ENCODE assay signal across 23 cellular contexts in genomic region chr1:232150770-232151548, GRCh38.
"Had no signal": no experiment of that assay in that cellular context is flagged by ENCODE, and none has a peak within 500 bp of the region (broad histone marks: within the 10 kb centered on the region; RNA-seq: fewer than 3 reads in every experiment).

No MANE protein-coding gene starts in this region.

- H3K27ac ChIP-seq: heart right ventricle, right lobe of liver, skin epidermis, thyroid gland had no signal

- H3K27me3 Mint-ChIP-seq: activated naive CD8-positive, alpha-beta T cell treated with anti-CD3 and anti-CD28 coated beads, Interleukin-2, amount 10 ng/mL, durations not matched to agents 7 days and 5 days had no signal

- H3K27ac Mint-ChIP-seq: activated naive CD8-positive, alpha-beta T cell treated with anti-CD3 and anti-CD28 coated beads, Interleukin-2, amount 10 ng/mL, durations not matched to agents 7 days and 5 days; activated T-helper 2 cell treated with anti-CD3 and anti-CD28 coated beads, Interferon-gamma antibody, Interleukin-2, Interleukin-4, amounts not matched to agents 10 μg/mL and 5 μg/mL and 100 μg/mL, durations not matched to agents 14 hours and 24 hours and 36 hours; dendritic cell treated with granulocyte-macrophage colony-stimulating factor and Interleukin-4, amounts not matched to agents 40 ng/mL and 50 ng/mL, for 4 days; stimulated activated naive CD8-positive, alpha-beta T cell treated with anti-CD3 and anti-CD28 coated beads, Interleukin-15, Interleukin-2, amounts not matched to agents 100 ng/mL and 50 ng/mL, for 24 hours; T-helper 1 cell treated with Interleukin-12 subunit alpha and Interleukin-12 subunit beta and Interleukin-4 antibody, amounts not matched to agents 30 μg/mL and 1 μg/mL, for 36 hours; WTC11 had no signal

- ATAC-seq: heart right ventricle, left colon, mucosa of descending colon, right lobe of liver, WTC11 had no signal

- H3K4me3 Mint-ChIP-seq: activated naive CD8-positive, alpha-beta T cell treated with anti-CD3 and anti-CD28 coated beads, Interleukin-2, amount 10 ng/mL, durations not matched to agents 7 days and 5 days; dendritic cell treated with granulocyte-macrophage colony-stimulating factor and Interleukin-4, amounts not matched to agents 40 ng/mL and 50 ng/mL, for 4 days; stimulated activated naive CD8-positive, alpha-beta T cell treated with anti-CD3 and anti-CD28 coated beads, Interleukin-15, Interleukin-2, amounts not matched to agents 100 ng/mL and 50 ng/mL, for 24 hours; T-helper 1 cell treated with Interleukin-12 subunit alpha and Interleukin-12 subunit beta and Interleukin-4 antibody, amounts not matched to agents 30 μg/mL and 1 μg/mL, for 36 hours; WTC11 had no signal

- H3K9me3 ChIP-seq: mucosa of descending colon, right lobe of liver, thyroid gland had no signal

- H3K36me3 Mint-ChIP-seq: activated naive CD8-positive, alpha-beta T cell treated with anti-CD3 and anti-CD28 coated beads, Interleukin-2, amount 10 ng/mL, durations not matched to agents 7 days and 5 days had no signal

- H3K36me3 ChIP-seq: heart right ventricle, right lobe of liver, thyroid gland had no signal

- H3K4me3 ChIP-seq: heart right ventricle, mucosa of descending colon, right lobe of liver, skin epidermis, thyroid gland had no signal

- H3K9me3 Mint-ChIP-seq: activated T-helper 2 cell treated with anti-CD3 and anti-CD28 coated beads, Interferon-gamma antibody, Interleukin-2, Interleukin-4, amounts not matched to agents 10 μg/mL and 5 μg/mL and 100 μg/mL, durations not matched to agents 14 hours and 24 hours and 36 hours; dendritic cell treated with granulocyte-macrophage colony-stimulating factor and Interleukin-4, amounts not matched to agents 40 ng/mL and 50 ng/mL, for 4 days; stimulated activated naive CD8-positive, alpha-beta T cell treated with anti-CD3 and anti-CD28 coated beads, Interleukin-15, Interleukin-2, amounts not matched to agents 100 ng/mL and 50 ng/mL, for 24 hours; T-helper 1 cell treated with Interleukin-12 subunit alpha and Interleukin-12 subunit beta and Interleukin-4 antibody, amounts not matched to agents 30 μg/mL and 1 μg/mL, for 36 hours had no signal

- H3K4me1 ChIP-seq: heart right ventricle, right lobe of liver, thyroid gland had no signal

- H3K27me3 ChIP-seq: right lobe of liver, thyroid gland had no signal

- H3K4me1 Mint-ChIP-seq: activated naive CD8-positive, alpha-beta T cell treated with anti-CD3 and anti-CD28 coated beads, Interleukin-2, amount 10 ng/mL, durations not matched to agents 7 days and 5 days had no signal

- DNase-seq: activated naive CD4-positive, alpha-beta T cell treated with Interleukin-2 at 50 U/mL for 16 hours; activated naive CD8-positive, alpha-beta T cell treated with anti-CD3 and anti-CD28 coated beads, Interleukin-2, amount 10 ng/mL, durations not matched to agents 7 days and 5 days; activated T-cell treated with anti-CD3 and anti-CD28 coated beads, Interleukin-2, amount 50 U/mL, for 1 hour; amygdala; caudate nucleus; effector memory CD4-positive, alpha-beta T cell; heart right ventricle; islet precursor cell; left colon; mesenchymal stem cell; mucosa of descending colon; nucleus accumbens; right lobe of liver; stimulated activated CD4-positive, alpha-beta T cell treated with anti-CD3 and anti-CD28 coated beads, Interleukin-1b, Interleukin-23, amount 100 ng/mL, for 48 hours; substantia nigra; T1000; thyroid gland had no signal
